In genomic region chr5:97100486-97100885, GRCh38 we compare ENCODE assay signal across 18 cellular contexts. TPM values are rescaled to one million over a fixed set of nuclear protein-coding genes. Genes with fewer than 3 reads are reported as not detected.
"Had no signal": no experiment of that assay in that cellular context is flagged by ENCODE, and none has a peak within 500 bp of the region (broad histone marks: within the 10 kb centered on the region; RNA-seq: fewer than 3 reads in every experiment).

No MANE protein-coding gene starts in this region.

- H3K27me3 ChIP-seq: testis had no signal

- H3K9me3 ChIP-seq: psoas muscle, testis had no signal

- ATAC-seq: activated T-cell treated with anti-CD3 and anti-CD28 coated beads, Interleukin-2, amount 50 U/mL, for 72 hours; left cardiac atrium; natural killer cell treated with Interleukin-12 subunit alpha and Interleukin-12 subunit beta and Interleukin-15 and Interleukin-18, amount 100 ng/mL, for 72 hours; psoas muscle; sciatic nerve; stimulated activated naive CD8-positive, alpha-beta T cell treated with anti-CD3 and anti-CD28 coated beads, Interleukin-15, Interleukin-2, amounts not matched to agents 100 U/mL and 50 U/mL, for 24 hours had no signal

- H3K4me1 ChIP-seq: psoas muscle, testis had no signal

- H3K4me3 ChIP-seq: psoas muscle, testis had no signal

- H3K27ac ChIP-seq: psoas muscle, testis had no signal

- DNase-seq: activated CD4-positive, alpha-beta memory T cell treated with anti-CD3 and anti-CD28 coated beads for 36 hours; activated CD4-positive, CD25-positive, alpha-beta regulatory T cell treated with anti-CD3 and anti-CD28 coated beads, Interleukin-2, amount 50 U/mL, for 72 hours; activated gamma-delta T cell treated with Interleukin-2 at 50 U/mL for 16 hours; activated naive CD8-positive, alpha-beta T cell treated with anti-CD3 and anti-CD28 coated beads for 36 hours; activated T-cell treated with anti-CD3 and anti-CD28 coated beads, Interleukin-2, amount 50 U/mL, for 72 hours; cortex of kidney; effector memory CD4-positive, alpha-beta T cell; immature natural killer cell; left cardiac atrium; psoas muscle; stimulated activated CD4-positive, alpha-beta T cell treated with anti-CD3 and anti-CD28 coated beads, Interleukin-2, amount 100 ng/mL, for 48 hours; stimulated activated naive CD8-positive, alpha-beta T cell treated with anti-CD3 and anti-CD28 coated beads, Interleukin-15, Interleukin-2, amounts not matched to agents 100 U/mL and 50 U/mL, for 24 hours; testis had no signal

RNA-seq across cellular contexts. Expression of gene LIX1, which starts 41.9 kb away (rescaled TPM):
- total RNA-seq: activated CD4-positive, alpha-beta memory T cell treated with anti-CD3 and anti-CD28 coated beads for 36 hours; activated naive CD8-positive, alpha-beta T cell treated with anti-CD3 and anti-CD28 coated beads for 36 hours; activated T-cell treated with anti-CD3 and anti-CD28 coated beads, Interleukin-2, amount 50 U/mL, for 72 hours; glomerular endothelial cell; lung microvascular endothelial cell; natural killer cell treated with Interleukin-12 subunit alpha and Interleukin-12 subunit beta and Interleukin-15 and Interleukin-18, amount 100 ng/mL, for 72 hours; omental fat pad; psoas muscle; sciatic nerve; testis had no signal
- polyA plus RNA-seq: immature natural killer cell had no signal
